18 cellular contexts compared by ENCODE assay signal in the genomic region with DNA sequence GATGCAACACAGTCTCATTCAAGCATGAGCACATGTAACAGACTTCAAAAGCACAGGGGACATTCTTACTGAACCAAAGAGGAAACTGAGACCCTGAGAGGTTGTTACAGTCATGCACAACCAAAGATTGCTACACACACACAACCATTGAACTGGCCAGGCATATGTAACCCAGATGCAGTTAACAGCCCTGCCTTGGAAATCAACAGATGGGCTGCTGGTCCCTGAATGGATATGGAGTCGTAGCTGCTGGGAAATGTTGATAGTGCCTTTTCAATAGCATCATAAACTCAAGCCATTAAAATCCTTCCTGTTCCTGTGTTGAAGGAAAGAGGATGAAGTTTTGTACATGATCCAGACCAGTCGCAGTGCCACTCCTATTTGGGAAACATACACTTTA.
DNase-seq lines count a peak whose midpoint lies in the region; ATAC-seq and TF ChIP-seq lines count a peak whose summit lies in the region.
"Had no signal": no experiment of that assay in that cellular context is flagged by ENCODE, and none has a peak within 500 bp of the region (broad histone marks: within the 10 kb centered on the region; RNA-seq: fewer than 3 reads in every experiment).

No MANE protein-coding gene starts in this region.

- peaks cover 12% of the 10 kb centered on the region for H3K9me3 Mint-ChIP-seq in chondrocyte (ENCODE audit: low read depth)
- H3K9me3 Mint-ChIP-seq: HFFc6 had no signal

- no peaks in the 10 kb centered on the region for H3K27me3 Mint-ChIP-seq in chondrocyte (ENCODE audit: low read depth)
- H3K27me3 Mint-ChIP-seq: CD4-positive, alpha-beta memory T cell had no signal

- no peaks in the 10 kb centered on the region for H3K9me2 ChIP-seq in SK-N-SH

- H3K27ac Mint-ChIP-seq in chondrocyte (ENCODE audit: unreplicated experiment), result no peak overlapping the region
- H3K27ac Mint-ChIP-seq: CD4-positive, alpha-beta memory T cell; HFFc6 had no signal

- no peak overlapping the region for H3K4me3 Mint-ChIP-seq in chondrocyte (ENCODE audit: unreplicated experiment)
- H3K4me3 Mint-ChIP-seq: CD4-positive, alpha-beta memory T cell; HFFc6 had no signal

- no peak; the same call in 2 of the 3 replicates for ATAC-seq in SK-N-SH treated with all-trans-retinoic acid at 6 μM for 48 hours

- peaks cover 0 to 49% of the 10 kb centered on the region in 2 experiments; a peak in 2 of 4 replicates for H3K4me1 ChIP-seq in SK-N-SH (ENCODE audit: control insufficient read depth in 1 of 2, insufficient read depth in 2 of 2, low read depth in 1 of 2, low read length in 1 of 2)
- H3K4me1 ChIP-seq in trophoblast cell (ENCODE audit: control insufficient read depth in 1 of 2, insufficient read depth in 2 of 2, low read length in 2 of 2), result peaks cover 19 to 20% of the 10 kb centered on the region in 2 experiments
- H3K4me1 ChIP-seq: HAP-1 had no signal

- H3K14ac ChIP-seq in trophoblast cell (ENCODE audit: low read length), result no peak overlapping the region

- no peak overlapping the region for H2BK12ac ChIP-seq in trophoblast cell (ENCODE audit: low read length)

- H4K91ac ChIP-seq in trophoblast cell (ENCODE audit: low read depth, low read length), result no peak overlapping the region

- WGBS in SK-N-SH (ENCODE audit: low lambda C conversion rate), result 83% methylated on average over 2 of the region's 2 CpGs
- no CpG with 5 or more reads among the region's 2 CpGs for WGBS in trophoblast cell (ENCODE audit: extremely low coverage, insufficient coverage, insufficient read length)

- no peak overlapping the region for H3K9ac ChIP-seq in SK-N-SH
- no peak overlapping the region for H3K9ac ChIP-seq in trophoblast cell (ENCODE audit: low read length)

- H3K4me1 Mint-ChIP-seq in chondrocyte (ENCODE audit: low read depth), result peaks cover under 1% of the 10 kb centered on the region
- H3K4me1 Mint-ChIP-seq: CD4-positive, alpha-beta memory T cell had no signal

- TF ChIP-seq CTCF in SK-N-SH (IDR thresholded peaks at IDR 0.05) (no peak), chondrocyte (IDR thresholded peaks at IDR 0.05) (no peak)

- H2AFZ ChIP-seq in SK-N-SH (ENCODE audit: low read depth) (no peak overlapping the region), trophoblast cell (ENCODE audit: insufficient read depth, low read length, poor library complexity) (no peak overlapping the region)

- no peak overlapping the region for H3K23ac ChIP-seq in trophoblast cell (ENCODE audit: low read length)

- TF ChIP-seq EP300 in SK-N-SH (IDR thresholded peaks at IDR 0.05; ENCODE audit: borderline replicate concordance in 1 of 2, low read depth in 1 of 2, low read length in 1 of 2), result no peak; a peak in 1 of 4 replicates

- peak overlapping the region; percentile 38 for H3K18ac ChIP-seq in trophoblast cell (ENCODE audit: low read length)

- H3K27ac ChIP-seq in SK-N-SH (ENCODE audit: low read depth in 2 of 2, low read length in 1 of 2) (peak overlapping the region in 1 of 2 experiments; percentile 78; a peak in 2 of 4 replicates), trophoblast cell (ENCODE audit: low read depth, low read length) (no peak overlapping the region)

- H3K4me2 ChIP-seq in SK-N-SH, result no peak overlapping the region
- H3K4me2 ChIP-seq in trophoblast cell (ENCODE audit: low read length), result no peak overlapping the region

- CTCF ChIA-PET in SK-N-SH (lab: Yijun Ruan, JAX), result interaction anchor here (1.0 to 4.2 kb wide), 6 partner anchors 9 to 270 kb away, joined by 3 to 15 read pairs (median 3); no protein-coding TSS in a partner anchor

- H2AK5ac ChIP-seq in trophoblast cell (ENCODE audit: low read length), result no peak overlapping the region

- no peaks in the 10 kb centered on the region for H3K79me2 ChIP-seq in SK-N-SH (ENCODE audit: insufficient read depth)
- H3K79me2 ChIP-seq in trophoblast cell (ENCODE audit: control insufficient read depth, insufficient read depth, low read length, poor library complexity), result peaks cover 2% of the 10 kb centered on the region

- POLR2A ChIA-PET in SK-N-SH (lab: Yijun Ruan, JAX), result no interaction called here

- peak; percentile 24; the same call in 1 of the 2 replicates for TF ChIP-seq RAD21 in SK-N-SH (IDR thresholded peaks at IDR 0.05; ENCODE audit: low read length)

- peaks cover 2% of the 10 kb centered on the region for H3K36me3 Mint-ChIP-seq in chondrocyte (ENCODE audit: low read depth)
- H3K36me3 Mint-ChIP-seq: CD4-positive, alpha-beta memory T cell had no signal

- no peak overlapping the region for H4K8ac ChIP-seq in trophoblast cell (ENCODE audit: low read depth, low read length)

- no peak overlapping the region for H3K4ac ChIP-seq in trophoblast cell (ENCODE audit: low read depth, low read length)

- no peak overlapping the region for H3K4me3 ChIP-seq in SK-N-SH (ENCODE audit: low read depth in 2 of 2, low read length in 1 of 2)
- no peak overlapping the region for H3K4me3 ChIP-seq in trophoblast cell (ENCODE audit: low read depth, low read length)
- H3K4me3 ChIP-seq: HAP-1 had no signal

- H2BK120ac ChIP-seq in trophoblast cell (ENCODE audit: insufficient read depth, low read length, poor library complexity), result peak overlapping the region; percentile 5

- H3F3A ChIP-seq in SK-N-SH (replicated peaks; ENCODE audit: insufficient read depth), result no peaks in the 10 kb centered on the region

- peak; percentile 49 for DNase-seq in SK-N-SH
- DNase-seq in NCI-H69 (lab: John Stamatoyannopoulos, UW), result peak; percentile 86
- peak; percentile 65 for DNase-seq in left kidney (ENCODE audit: low read depth, low spot score)
- DNase-seq in trophoblast cell, result no peak
- no peak for DNase-seq in activated CD4-positive, CD25-positive, alpha-beta regulatory T cell treated with anti-CD3 and anti-CD28 coated beads, Interleukin-2, amount 50 U/mL, for 72 hours
- DNase-seq in chondrocyte (ENCODE audit: low spot score), result no peak
- no peak for DNase-seq in NCI-H146 treated with DMSO at 0.1 percent for 48 hours (lab: John Stamatoyannopoulos, UW; ENCODE audit: unreplicated experiment)
- DNase-seq: C1 segment of cervical spinal cord; Calu3; CD4-positive, alpha-beta memory T cell; COR-L47; DMS79; EL; GDM1; GOT3; HFFc6 had no signal

- H4K12ac ChIP-seq in trophoblast cell (ENCODE audit: low read depth, low read length), result no peak overlapping the region

- H3K9me3 ChIP-seq in SK-N-SH (no peaks in the 10 kb centered on the region), trophoblast cell (ENCODE audit: insufficient read depth, low read depth, low read length) (peaks cover 7% of the 10 kb centered on the region)
- H3K9me3 ChIP-seq: HAP-1 had no signal

- H4K20me1 ChIP-seq in SK-N-SH (ENCODE audit: insufficient read depth), result no peaks in the 10 kb centered on the region

- H3K27me3 ChIP-seq in SK-N-SH (ENCODE audit: insufficient read depth) (no peaks in the 10 kb centered on the region), trophoblast cell (ENCODE audit: insufficient read depth, low read length) (no peaks in the 10 kb centered on the region)

- H2BK5ac ChIP-seq in trophoblast cell (ENCODE audit: low read depth, low read length, poor library complexity), result no peak overlapping the region

- H3K36me3 ChIP-seq in SK-N-SH (replicated peaks in 1 of 2; ENCODE audit: control insufficient read depth in 1 of 2, insufficient read depth in 2 of 2, low read length in 1 of 2) (no peaks in the 10 kb centered on the region), trophoblast cell (ENCODE audit: control insufficient read depth in 1 of 2, insufficient read depth in 2 of 2, low read length in 2 of 2) (no peaks in the 10 kb centered on the region)
- H3K36me3 ChIP-seq: HAP-1 had no signal

- H3K79me1 ChIP-seq in trophoblast cell (ENCODE audit: low read length), result peaks cover 5% of the 10 kb centered on the region

TF ChIP-seq in SK-N-SH, 30 proteins besides CTCF, POLR2A, EP300 and RAD21 (continues in another document):
- peak; percentile 88 for TF ChIP-seq RCOR1 (IDR thresholded peaks at IDR 0.05; ENCODE audit: low read length)

TF ChIP-seq in SK-N-SH treated with all-trans-retinoic acid at 6 μM for 48 hours, 23 proteins besides CTCF, POLR2A, EP300 and RAD21 (continues in another document):
- TF ChIP-seq CSDC2 (CRISPR knock-in tag; IDR thresholded peaks at IDR 0.05), result no peak
- TF ChIP-seq SNAI2 (CRISPR knock-in tag; IDR thresholded peaks at IDR 0.05), result no peak
- no peak for TF ChIP-seq GLIS3 (CRISPR knock-in tag; IDR thresholded peaks at IDR 0.05)
- no peak for TF ChIP-seq ZC3H10 (CRISPR knock-in tag; IDR thresholded peaks at IDR 0.05)
- no peak for TF ChIP-seq ESRRG (CRISPR knock-in tag; IDR thresholded peaks at IDR 0.05)
- no peak for TF ChIP-seq ZFP3 (CRISPR knock-in tag; IDR thresholded peaks at IDR 0.05)
- no peak for TF ChIP-seq TCF4 (CRISPR knock-in tag; IDR thresholded peaks at IDR 0.05; ENCODE audit: borderline replicate concordance)
- TF ChIP-seq, protein P1, sequence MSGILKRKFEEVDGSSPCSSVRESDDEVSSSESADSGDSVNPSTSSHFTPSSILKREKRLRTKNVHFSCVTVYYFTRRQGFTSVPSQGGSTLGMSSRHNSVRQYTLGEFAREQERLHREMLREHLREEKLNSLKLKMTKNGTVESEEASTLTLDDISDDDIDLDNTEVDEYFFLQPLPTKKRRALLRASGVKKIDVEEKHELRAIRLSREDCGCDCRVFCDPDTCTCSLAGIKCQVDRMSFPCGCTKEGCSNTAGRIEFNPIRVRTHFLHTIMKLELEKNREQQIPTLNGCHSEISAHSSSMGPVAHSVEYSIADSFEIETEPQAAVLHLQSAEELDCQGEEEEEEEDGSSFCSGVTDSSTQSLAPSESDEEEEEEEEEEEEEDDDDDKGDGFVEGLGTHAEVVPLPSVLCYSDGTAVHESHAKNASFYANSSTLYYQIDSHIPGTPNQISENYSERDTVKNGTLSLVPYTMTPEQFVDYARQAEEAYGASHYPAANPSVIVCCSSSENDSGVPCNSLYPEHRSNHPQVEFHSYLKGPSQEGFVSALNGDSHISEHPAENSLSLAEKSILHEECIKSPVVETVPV (CRISPR knock-in tag; IDR thresholded peaks at IDR 0.05), result no peak
- TF ChIP-seq, protein P2, sequence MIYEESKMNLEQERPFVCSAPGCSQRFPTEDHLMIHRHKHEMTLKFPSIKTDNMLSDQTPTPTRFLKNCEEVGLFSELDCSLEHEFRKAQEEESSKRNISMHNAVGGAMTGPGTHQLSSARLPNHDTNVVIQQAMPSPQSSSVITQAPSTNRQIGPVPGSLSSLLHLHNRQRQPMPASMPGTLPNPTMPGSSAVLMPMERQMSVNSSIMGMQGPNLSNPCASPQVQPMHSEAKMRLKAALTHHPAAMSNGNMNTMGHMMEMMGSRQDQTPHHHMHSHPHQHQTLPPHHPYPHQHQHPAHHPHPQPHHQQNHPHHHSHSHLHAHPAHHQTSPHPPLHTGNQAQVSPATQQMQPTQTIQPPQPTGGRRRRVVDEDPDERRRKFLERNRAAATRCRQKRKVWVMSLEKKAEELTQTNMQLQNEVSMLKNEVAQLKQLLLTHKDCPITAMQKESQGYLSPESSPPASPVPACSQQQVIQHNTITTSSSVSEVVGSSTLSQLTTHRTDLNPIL (CRISPR knock-in tag; IDR thresholded peaks at IDR 0.05; ENCODE audit: low read depth), result no peak

Comparison
In these comparisons a context has a peak if more than half of its experiments do, and no peak if none do; other contexts are left out.
1. DNase-seq: peak in SK-N-SH (single experiment), NCI-H69 (single experiment) and left kidney (single experiment); none in trophoblast cell (0 of 2), activated CD4-positive, CD25-positive, alpha-beta regulatory T cell treated with anti-CD3 and anti-CD28 coated beads, Interleukin-2, amount 50 U/mL, for 72 hours (single experiment), chondrocyte (single experiment) and NCI-H146 treated with DMSO at 0.1 percent for 48 hours (single experiment).